ENCODE assay signal across 1 cellular context in genomic region chr14:68758301-68758700, GRCh38.
TF ChIP-seq lines count a peak whose summit lies in the region.

No MANE protein-coding gene starts in this region.

TF ChIP-seq in SK-N-SH, 30 proteins besides CTCF, POLR2A, EP300 and RAD21:
- TF ChIP-seq JUND (IDR thresholded peaks at IDR 0.05): no peak
- no peak for TF ChIP-seq TEAD4 (IDR thresholded peaks at IDR 0.05; ENCODE audit: borderline replicate concordance, insufficient read depth)
- TF ChIP-seq NRF1 (IDR thresholded peaks at IDR 0.05; ENCODE audit: low read depth, low read length): no peak
- no peak for TF ChIP-seq RFX5 (IDR thresholded peaks at IDR 0.05; ENCODE audit: low read length)
